9 cellular contexts compared by ENCODE assay signal in genomic region chr22:22684605-22685561, GRCh38. TPM values are rescaled to one million over a fixed set of nuclear protein-coding genes. Genes with fewer than 3 reads are reported as not detected.
A peak's percentile ranks its signal among the peaks of the same experiment; 100 is the strongest.
DNase-seq lines count a peak whose midpoint lies in the region; ATAC-seq and TF ChIP-seq lines count a peak whose summit lies in the region.
"Had no signal": no experiment of that assay in that cellular context is flagged by ENCODE, and none has a peak within 500 bp of the region (broad histone marks: within the 10 kb centered on the region; RNA-seq: fewer than 3 reads in every experiment).

No MANE protein-coding gene starts in this region.

- TF ChIP-seq CTCF in GM12864 (IDR thresholded peaks at IDR 0.05; ENCODE audit: low read depth, low read length, missing control alignments) (peak; percentile 86), Panc1 (IDR thresholded peaks at IDR 0.05) (peak; percentile 58), fibroblast of pulmonary artery (IDR thresholded peaks at IDR 0.05; ENCODE audit: low read length, missing control alignments) (peak; percentile 63)

- 0 out of 2 replicates have a peak, but pooled peaks have one; percentile 56 for ATAC-seq in Panc1
- peak; percentile 74 for ATAC-seq in stimulated activated memory B cell treated with anti-CD40 and anti-IgM and Interleukin-4, amounts not matched to agents 10 μg/mL and 1 μg/mL and 100 μg/mL, for 72 hours
- ATAC-seq in GM18498 (IDR thresholded peaks at IDR 0.05; ENCODE audit: unreplicated experiment), result no peak

- H3K27me3 ChIP-seq in Panc1 (ENCODE audit: control insufficient read depth, insufficient read depth, low read length), result no peaks in the 10 kb centered on the region

- H3K27me3 Mint-ChIP-seq in stimulated activated memory B cell treated with anti-CD40 and anti-IgM and Interleukin-4, amounts not matched to agents 10 μg/mL and 1 μg/mL and 100 μg/mL, for 72 hours, result no peaks in the 10 kb centered on the region

- CTCF ChIA-PET in Panc1 (lab: Charles Lee), result interaction anchor here (0.7 kb wide), 1 partner anchor 10 kb away, joined by 3 read pairs; no protein-coding TSS in a partner anchor

- H3K4me1 Mint-ChIP-seq in stimulated activated memory B cell treated with anti-CD40 and anti-IgM and Interleukin-4, amounts not matched to agents 10 μg/mL and 1 μg/mL and 100 μg/mL, for 72 hours, result peaks cover 55% of the 10 kb centered on the region

- in situ Hi-C loops in Panc1 (cut with HindIII; ENCODE audit: low pct_unique_long_range_greater_than_20kb, low sequenced_read_pairs), result no loop called here

- H3K4me1 ChIP-seq in Panc1 (ENCODE audit: control insufficient read depth, insufficient read depth, low read length), result no peaks in the 10 kb centered on the region

- DNase-seq in AML-193 (lab: John Stamatoyannopoulos, UW) (peak; percentile 34 to 52), GM12864 (ENCODE audit: low read depth) (peak; percentile 39), Panc1 (ENCODE audit: low read depth, low spot score) (no peak), fibroblast of pulmonary artery (ENCODE audit: low read depth) (peak; percentile 72), D341Med (ENCODE audit: low spot score) (no peak)
- no peak for DNase-seq in activated CD8-positive, alpha-beta memory T cell treated with anti-CD3 and anti-CD28 coated beads, Interleukin-2, amount 50 U/mL, for 4 hours

- no peaks in the 10 kb centered on the region for H3K9me3 ChIP-seq in Panc1 (ENCODE audit: control insufficient read depth, insufficient read depth, low read depth, low read length)

- H3K4me3 Mint-ChIP-seq in stimulated activated memory B cell treated with anti-CD40 and anti-IgM and Interleukin-4, amounts not matched to agents 10 μg/mL and 1 μg/mL and 100 μg/mL, for 72 hours, result peak overlapping the region; percentile 14

- H3K27ac Mint-ChIP-seq in stimulated activated memory B cell treated with anti-CD40 and anti-IgM and Interleukin-4, amounts not matched to agents 10 μg/mL and 1 μg/mL and 100 μg/mL, for 72 hours, result peak overlapping the region; percentile 27

- H3K36me3 Mint-ChIP-seq in stimulated activated memory B cell treated with anti-CD40 and anti-IgM and Interleukin-4, amounts not matched to agents 10 μg/mL and 1 μg/mL and 100 μg/mL, for 72 hours, result no peaks in the 10 kb centered on the region

- intact Hi-C loops in Panc1 (cut with micrococcal nuclease; ENCODE audit: unreplicated experiment), result no loop called here

- no peak overlapping the region for H3K27ac ChIP-seq in Panc1 (ENCODE audit: low read length)

- no peaks in the 10 kb centered on the region for H3K36me3 ChIP-seq in Panc1 (ENCODE audit: control insufficient read depth, insufficient read depth, low read length)

- H3K4me3 ChIP-seq in GM12864 (ENCODE audit: low read depth, low read length), result no peak overlapping the region
- no peak overlapping the region for H3K4me3 ChIP-seq in Panc1 (ENCODE audit: low read depth in 2 of 2, low read length in 2 of 2)
- H3K4me3 ChIP-seq in fibroblast of pulmonary artery (replicated peaks; ENCODE audit: low read depth, low read length), result no peak overlapping the region

- no TSS peak for BruUV-seq in Panc1 (replicated peaks; lab: Mats Ljungman, UMichigan)

- POLR2A ChIA-PET in Panc1 (lab: Charles Lee), result interaction anchor here (0.6 kb wide), 1 partner anchor 11 kb away, joined by 4 read pairs; no protein-coding TSS in a partner anchor

- no peaks in the 10 kb centered on the region for H3K9me3 Mint-ChIP-seq in stimulated activated memory B cell treated with anti-CD40 and anti-IgM and Interleukin-4, amounts not matched to agents 10 μg/mL and 1 μg/mL and 100 μg/mL, for 72 hours

RNA-seq across cellular contexts. Expression of gene GGTLC2, which starts 40.5 kb away (rescaled TPM):
- total RNA-seq in Panc1 (2021; ENCODE audit: unreplicated experiment), result not detected
- polyA plus RNA-seq in Panc1 (2012; ENCODE audit: insufficient read length), result not detected
- total RNA-seq: subcutaneous adipose tissue had no signal

Comparison
In these comparisons a context has a peak if more than half of its experiments do, and no peak if none do; other contexts are left out.
1. DNase-seq: peak in AML-193 (2 of 2), GM12864 (single experiment) and fibroblast of pulmonary artery (single experiment); none in Panc1 (single experiment), activated CD8-positive, alpha-beta memory T cell treated with anti-CD3 and anti-CD28 coated beads, Interleukin-2, amount 50 U/mL, for 4 hours (single experiment) and D341Med (single experiment).
2. Peak in every context shown above with its lines, with median percentiles within 50 percentile points of each other: CTCF ChIP-seq.